Comparison of ENCODE assay signal across 1 cellular context in genomic region chr10:125878957-125879835, GRCh38.
TF ChIP-seq lines count a peak whose summit lies in the region.

No MANE protein-coding gene starts in this region.

TF ChIP-seq in HepG2, 621 proteins besides CTCF, POLR2A, EP300 and RAD21 (continued from another document):
- TF ChIP-seq HOMEZ (CRISPR knock-in tag; IDR thresholded peaks at IDR 0.05; ENCODE audit: low read depth) (peak; percentile 48; the same call in 1 of the 2 replicates), YY1 (IDR thresholded peaks at IDR 0.05; ENCODE audit: insufficient read depth, insufficient replicate concordance, low read depth, low read length) (no peak), TEAD3 (CRISPR knock-in tag; optimal IDR thresholded peaks at IDR 0.05; ENCODE audit: borderline replicate concordance) (peak; percentile 86), AKAP8 (CRISPR knock-in tag; IDR thresholded peaks at IDR 0.05) (no peak), ZNF124 (CRISPR knock-in tag; IDR thresholded peaks at IDR 0.05) (no peak), PAXIP1 (CRISPR knock-in tag; conservative IDR thresholded peaks at IDR 0.05) (peak; percentile 22; the same call in 1 of the 2 replicates), FOSL1 (CRISPR knock-in tag; IDR thresholded peaks at IDR 0.05; ENCODE audit: borderline replicate concordance) (peak; percentile 82; the same call in 1 of the 2 replicates), ZNF644 (CRISPR knock-in tag; IDR thresholded peaks at IDR 0.05; ENCODE audit: low read depth) (0 out of 2 replicates have a peak, but pooled peaks have one; percentile 49), GATAD2A (CRISPR knock-in tag; IDR thresholded peaks at IDR 0.05) (0 out of 2 replicates have a peak, but pooled peaks have one; percentile 28), FOSL2 (CRISPR knock-in tag; IDR thresholded peaks at IDR 0.05) (peak; percentile 96), ZNF121 (CRISPR knock-in tag; IDR thresholded peaks at IDR 0.05) (peak; percentile 88), ZBTB3 (CRISPR knock-in tag; IDR thresholded peaks at IDR 0.05; ENCODE audit: borderline replicate concordance, low read depth) (no peak), RXRB (CRISPR knock-in tag; IDR thresholded peaks at IDR 0.05; ENCODE audit: borderline replicate concordance) (peak; percentile 31; the same call in 1 of the 2 replicates)
- TF ChIP-seq, protein P1, sequence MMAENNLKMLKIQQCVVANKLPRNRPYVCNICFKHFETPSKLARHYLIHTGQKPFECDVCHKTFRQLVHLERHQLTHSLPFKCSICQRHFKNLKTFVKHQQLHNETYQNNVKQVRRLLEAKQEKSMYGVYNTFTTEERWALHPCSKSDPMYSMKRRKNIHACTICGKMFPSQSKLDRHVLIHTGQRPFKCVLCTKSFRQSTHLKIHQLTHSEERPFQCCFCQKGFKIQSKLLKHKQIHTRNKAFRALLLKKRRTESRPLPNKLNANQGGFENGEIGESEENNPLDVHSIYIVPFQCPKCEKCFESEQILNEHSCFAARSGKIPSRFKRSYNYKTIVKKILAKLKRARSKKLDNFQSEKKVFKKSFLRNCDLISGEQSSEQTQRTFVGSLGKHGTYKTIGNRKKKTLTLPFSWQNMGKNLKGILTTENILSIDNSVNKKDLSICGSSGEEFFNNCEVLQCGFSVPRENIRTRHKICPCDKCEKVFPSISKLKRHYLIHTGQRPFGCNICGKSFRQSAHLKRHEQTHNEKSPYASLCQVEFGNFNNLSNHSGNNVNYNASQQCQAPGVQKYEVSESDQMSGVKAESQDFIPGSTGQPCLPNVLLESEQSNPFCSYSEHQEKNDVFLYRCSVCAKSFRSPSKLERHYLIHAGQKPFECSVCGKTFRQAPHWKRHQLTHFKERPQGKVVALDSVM (CRISPR knock-in tag; IDR thresholded peaks at IDR 0.05) = 0 out of 2 replicates have a peak, but pooled peaks have one; percentile 19
- TF ChIP-seq, protein P2, sequence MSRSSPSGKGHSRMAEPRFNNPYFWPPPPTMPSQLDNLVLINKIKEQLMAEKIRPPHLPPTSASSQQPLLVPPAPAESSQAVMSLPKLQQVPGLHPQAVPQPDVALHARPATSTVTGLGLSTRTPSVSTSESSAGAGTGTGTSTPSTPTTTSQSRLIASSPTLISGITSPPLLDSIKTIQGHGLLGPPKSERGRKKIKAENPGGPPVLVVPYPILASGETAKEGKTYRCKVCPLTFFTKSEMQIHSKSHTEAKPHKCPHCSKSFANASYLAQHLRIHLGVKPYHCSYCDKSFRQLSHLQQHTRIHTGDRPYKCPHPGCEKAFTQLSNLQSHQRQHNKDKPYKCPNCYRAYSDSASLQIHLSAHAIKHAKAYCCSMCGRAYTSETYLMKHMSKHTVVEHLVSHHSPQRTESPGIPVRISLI (CRISPR knock-in tag; IDR thresholded peaks at IDR 0.05; ENCODE audit: borderline replicate concordance) = peak; percentile 65; the same call in 1 of the 2 replicates
- TF ChIP-seq, protein P3, sequence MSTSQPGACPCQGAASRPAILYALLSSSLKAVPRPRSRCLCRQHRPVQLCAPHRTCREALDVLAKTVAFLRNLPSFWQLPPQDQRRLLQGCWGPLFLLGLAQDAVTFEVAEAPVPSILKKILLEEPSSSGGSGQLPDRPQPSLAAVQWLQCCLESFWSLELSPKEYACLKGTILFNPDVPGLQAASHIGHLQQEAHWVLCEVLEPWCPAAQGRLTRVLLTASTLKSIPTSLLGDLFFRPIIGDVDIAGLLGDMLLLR (CRISPR knock-in tag; IDR thresholded peaks at IDR 0.05) = no peak
- TF ChIP-seq, protein P4, sequence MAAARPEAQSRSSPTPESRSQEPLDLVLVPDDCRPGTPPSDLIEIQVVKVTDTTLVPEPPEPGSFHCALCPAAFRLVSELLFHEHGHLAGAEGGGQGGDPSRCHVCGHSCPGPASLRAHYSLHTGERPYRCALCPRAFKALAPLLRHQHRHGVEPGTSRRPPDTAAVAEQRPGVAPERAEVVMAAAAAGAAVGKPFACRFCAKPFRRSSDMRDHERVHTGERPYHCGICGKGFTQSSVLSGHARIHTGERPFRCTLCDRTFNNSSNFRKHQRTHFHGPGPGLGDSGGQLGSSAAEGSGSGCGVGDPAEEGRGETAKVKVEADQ (CRISPR knock-in tag; IDR thresholded peaks at IDR 0.05; ENCODE audit: borderline replicate concordance) = no peak
- TF ChIP-seq, protein P5, sequence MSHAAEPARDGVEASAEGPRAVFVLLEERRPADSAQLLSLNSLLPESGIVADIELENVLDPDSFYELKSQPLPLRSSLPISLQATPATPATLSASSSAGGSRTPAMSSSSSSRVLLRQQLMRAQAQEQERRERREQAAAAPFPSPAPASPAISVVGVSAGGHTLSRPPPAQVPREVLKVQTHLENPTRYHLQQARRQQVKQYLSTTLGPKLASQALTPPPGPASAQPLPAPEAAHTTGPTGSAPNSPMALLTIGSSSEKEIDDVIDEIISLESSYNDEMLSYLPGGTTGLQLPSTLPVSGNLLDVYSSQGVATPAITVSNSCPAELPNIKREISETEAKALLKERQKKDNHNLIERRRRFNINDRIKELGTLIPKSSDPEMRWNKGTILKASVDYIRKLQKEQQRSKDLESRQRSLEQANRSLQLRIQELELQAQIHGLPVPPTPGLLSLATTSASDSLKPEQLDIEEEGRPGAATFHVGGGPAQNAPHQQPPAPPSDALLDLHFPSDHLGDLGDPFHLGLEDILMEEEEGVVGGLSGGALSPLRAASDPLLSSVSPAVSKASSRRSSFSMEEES (CRISPR knock-in tag; IDR thresholded peaks at IDR 0.05) = no peak
- TF ChIP-seq, protein P6, sequence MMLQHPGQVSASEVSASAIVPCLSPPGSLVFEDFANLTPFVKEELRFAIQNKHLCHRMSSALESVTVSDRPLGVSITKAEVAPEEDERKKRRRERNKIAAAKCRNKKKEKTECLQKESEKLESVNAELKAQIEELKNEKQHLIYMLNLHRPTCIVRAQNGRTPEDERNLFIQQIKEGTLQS (CRISPR knock-in tag; IDR thresholded peaks at IDR 0.05) = 0 out of 2 replicates have a peak, but pooled peaks have one; percentile 55
